Comparison of ENCODE assay signal across 9 cellular contexts in genomic region chr13:33312150-33312908, GRCh38. TPM values are rescaled to one million over a fixed set of nuclear protein-coding genes. Genes with fewer than 3 reads are reported as not detected.
DNase-seq lines count a peak whose midpoint lies in the region; ATAC-seq and TF ChIP-seq lines count a peak whose summit lies in the region.
"Had no signal": no experiment of that assay in that cellular context is flagged by ENCODE, and none has a peak within 500 bp of the region (broad histone marks: within the 10 kb centered on the region; RNA-seq: fewer than 3 reads in every experiment).

No MANE protein-coding gene starts in this region.

- intact Hi-C loops in vagina (cut with DNase I), result no loop called here

- H3K4me1 ChIP-seq in vagina, result peaks cover 7% of the 10 kb centered on the region
- H3K4me1 ChIP-seq: neural progenitor cell had no signal

- DNase-seq in HPDE6-E6E7 (ENCODE audit: extremely low spot score), result peak; percentile 7
- peak; percentile 18 for DNase-seq in iPS-NIHi11 (ENCODE audit: low spot score)
- no peak for DNase-seq in activated naive CD8-positive, alpha-beta T cell treated with anti-CD3 and anti-CD28 coated beads, Interleukin-2, amount 50 U/mL, for 24 hours
- no peak for DNase-seq in vagina (ENCODE audit: extremely low spot score in 2 of 2)
- DNase-seq in SK-N-DZ (ENCODE audit: low spot score), result no peak
- DNase-seq: KG1 had no signal

- no peak for ATAC-seq in activated naive CD8-positive, alpha-beta T cell treated with anti-CD3 and anti-CD28 coated beads, Interleukin-2, amount 50 U/mL, for 24 hours

- peak overlapping the region; percentile 5 for H3K27ac ChIP-seq in temporal lobe (ENCODE audit: low read depth, low read length)
- no peak overlapping the region for H3K27ac ChIP-seq in vagina
- H3K27ac ChIP-seq: neural progenitor cell had no signal

- peaks cover 11% of the 10 kb centered on the region for H3K36me3 Mint-ChIP-seq in brain
- H3K36me3 Mint-ChIP-seq in activated naive CD8-positive, alpha-beta T cell treated with anti-CD3 and anti-CD28 coated beads, Interleukin-2, amount 50 U/mL, for 24 hours (ENCODE audit: low read depth), result no peaks in the 10 kb centered on the region
- H3K36me3 Mint-ChIP-seq: neural progenitor cell had no signal

- H3K4me1 Mint-ChIP-seq in brain, result peaks cover 30% of the 10 kb centered on the region
- no peaks in the 10 kb centered on the region for H3K4me1 Mint-ChIP-seq in activated naive CD8-positive, alpha-beta T cell treated with anti-CD3 and anti-CD28 coated beads, Interleukin-2, amount 50 U/mL, for 24 hours
- H3K4me1 Mint-ChIP-seq: neural progenitor cell had no signal

- no peaks in the 10 kb centered on the region for H3K27me3 Mint-ChIP-seq in brain
- H3K27me3 Mint-ChIP-seq in activated naive CD8-positive, alpha-beta T cell treated with anti-CD3 and anti-CD28 coated beads, Interleukin-2, amount 50 U/mL, for 24 hours, result peaks cover 13% of the 10 kb centered on the region

- H3K4me3 ChIP-seq in vagina, result no peak overlapping the region
- H3K4me3 ChIP-seq: neural progenitor cell had no signal

- H3K9me3 Mint-ChIP-seq in brain, result peaks cover 0 to 7% (median 3%) of the 10 kb centered on the region in 5 experiments
- peaks cover 3% of the 10 kb centered on the region for H3K9me3 Mint-ChIP-seq in activated naive CD8-positive, alpha-beta T cell treated with anti-CD3 and anti-CD28 coated beads, Interleukin-2, amount 50 U/mL, for 24 hours

- no peaks in the 10 kb centered on the region for H3K27me3 ChIP-seq in vagina
- H3K27me3 ChIP-seq: neural progenitor cell had no signal

- no peak overlapping the region for H3K4me3 Mint-ChIP-seq in brain
- H3K4me3 Mint-ChIP-seq in activated naive CD8-positive, alpha-beta T cell treated with anti-CD3 and anti-CD28 coated beads, Interleukin-2, amount 50 U/mL, for 24 hours, result no peak overlapping the region
- H3K4me3 Mint-ChIP-seq: neural progenitor cell had no signal

- TF ChIP-seq CTCF in brain (conservative IDR thresholded peaks at IDR 0.05) (peak; percentile 46 to 47), vagina (IDR thresholded peaks at IDR 0.05) (peak in 1 of 3 experiments; percentile 15)

- no peak for TF ChIP-seq POLR2A in vagina (IDR thresholded peaks at IDR 0.05)

- no peak overlapping the region for H3K27ac Mint-ChIP-seq in brain
- H3K27ac Mint-ChIP-seq in activated naive CD8-positive, alpha-beta T cell treated with anti-CD3 and anti-CD28 coated beads, Interleukin-2, amount 50 U/mL, for 24 hours, result no peak overlapping the region
- H3K27ac Mint-ChIP-seq: neural progenitor cell had no signal

- no peaks in the 10 kb centered on the region for H3K36me3 ChIP-seq in vagina
- H3K36me3 ChIP-seq: neural progenitor cell had no signal

- H3K9me3 ChIP-seq in vagina, result no peaks in the 10 kb centered on the region

RNA-seq across cellular contexts. Expression of gene STARD13, which starts 26.8 kb away (rescaled TPM):
- 3.2 TPM for polyA plus RNA-seq in brain (ENCODE audit: insufficient read depth, low read depth, low replicate concordance)
- total RNA-seq in temporal lobe, result 7.1 TPM
- total RNA-seq in vagina, result 33.1 TPM
- 1.2 and 2.8 TPM in 2 replicates for polyA plus RNA-seq in SK-N-DZ (2014; cell fraction: cytosol; rRNA removed)
- polyA plus RNA-seq in SK-N-DZ (2014; cell fraction: nucleus; rRNA removed), result 1.7 and 2.4 TPM in 2 replicates

Comparison
In these comparisons a context has a peak if more than half of its experiments do, and no peak if none do; other contexts are left out.
1. DNase-seq: peak in HPDE6-E6E7 (single experiment) and iPS-NIHi11 (single experiment); none in activated naive CD8-positive, alpha-beta T cell treated with anti-CD3 and anti-CD28 coated beads, Interleukin-2, amount 50 U/mL, for 24 hours (single experiment), vagina (0 of 2) and SK-N-DZ (single experiment).